In the genomic region with DNA sequence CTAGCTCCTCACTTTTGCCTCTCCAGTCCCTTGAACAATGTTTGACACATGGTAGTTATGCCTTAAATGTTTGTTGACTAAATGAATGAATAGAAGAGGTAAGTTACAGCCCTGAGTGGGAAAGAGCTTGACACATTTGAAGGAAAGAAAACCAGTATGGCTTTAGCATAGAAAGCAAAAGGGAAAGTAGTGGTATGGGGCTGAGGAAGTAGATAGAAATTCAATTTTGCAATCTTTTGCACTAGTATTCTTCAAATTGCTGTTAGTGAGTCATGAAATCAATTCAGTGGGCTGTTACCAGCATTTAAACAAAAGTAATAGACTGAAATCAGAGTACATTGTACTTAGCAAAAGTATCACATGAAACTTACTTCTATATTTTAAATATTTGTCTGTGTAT, we compare ENCODE assay signal across 13 cellular contexts. TPM values are rescaled to one million over a fixed set of nuclear protein-coding genes. Genes with fewer than 3 reads are reported as not detected.
DNase-seq lines count a peak whose midpoint lies in the region; ATAC-seq lines count a peak whose summit lies in the region.
"Had no signal": no experiment of that assay in that cellular context is flagged by ENCODE, and none has a peak within 500 bp of the region (broad histone marks: within the 10 kb centered on the region; RNA-seq: fewer than 3 reads in every experiment).

No MANE protein-coding gene starts in this region.

- no peak overlapping the region for H2AFZ ChIP-seq in mesenchymal stem cell (ENCODE audit: low read depth, low read length)

- no peak overlapping the region for H3K4ac ChIP-seq in mesenchymal stem cell (ENCODE audit: low read depth in 1 of 2, low read length in 2 of 2)

- no peaks in the 10 kb centered on the region for H3K27me3 ChIP-seq in mesenchymal stem cell (ENCODE audit: control insufficient read depth in 1 of 2, insufficient read depth in 1 of 2, low read length in 2 of 2)
- H3K27me3 ChIP-seq: esophagus squamous epithelium, uterus had no signal

- H2BK120ac ChIP-seq in mesenchymal stem cell (ENCODE audit: low read depth, low read length), result no peak overlapping the region

- no peak overlapping the region for H3K4me3 ChIP-seq in mesenchymal stem cell (ENCODE audit: insufficient read depth in 1 of 2, low read depth in 1 of 2, low read length in 2 of 2)
- H3K4me3 ChIP-seq: esophagus squamous epithelium, uterus had no signal

- H3K14ac ChIP-seq in mesenchymal stem cell (ENCODE audit: low read length in 2 of 2), result no peak overlapping the region

- ATAC-seq in GM18907 (IDR thresholded peaks at IDR 0.05; ENCODE audit: unreplicated experiment) (peak; percentile 67), HG02588 (IDR thresholded peaks at IDR 0.05; ENCODE audit: unreplicated experiment) (peak; percentile 44), HG03469 (IDR thresholded peaks at IDR 0.05; ENCODE audit: unreplicated experiment) (peak; percentile 26)
- ATAC-seq in activated CD4-positive, CD25-positive, alpha-beta regulatory T cell treated with anti-CD3 and anti-CD28 coated beads, Interleukin-2, amount 50 U/mL, for 24 hours, result no peak

- no peak overlapping the region for H3K4me2 ChIP-seq in mesenchymal stem cell (ENCODE audit: low read length, poor library complexity, severe bottlenecking)

- H3K79me1 ChIP-seq in mesenchymal stem cell (replicated peaks; ENCODE audit: low read length, poor library complexity, severe bottlenecking), result no peaks in the 10 kb centered on the region

- no peak overlapping the region for H2BK12ac ChIP-seq in mesenchymal stem cell (ENCODE audit: low read length in 2 of 2)

- no peak overlapping the region for H2AK5ac ChIP-seq in mesenchymal stem cell (ENCODE audit: low read length, severe bottlenecking)

- no peak overlapping the region for H4K91ac ChIP-seq in mesenchymal stem cell (ENCODE audit: low read length)

- H3K18ac ChIP-seq in mesenchymal stem cell (ENCODE audit: low read depth in 1 of 2, low read length in 2 of 2), result no peak overlapping the region

- no peak overlapping the region for H2BK15ac ChIP-seq in mesenchymal stem cell (ENCODE audit: low read depth, poor library complexity, severe bottlenecking)

- H3K4me1 ChIP-seq in mesenchymal stem cell (ENCODE audit: control insufficient read depth, insufficient read depth, low read depth, low read length), result no peaks in the 10 kb centered on the region
- H3K4me1 ChIP-seq: uterus had no signal

- no peak overlapping the region for H3K23ac ChIP-seq in mesenchymal stem cell (ENCODE audit: low read length in 2 of 2)

- peak; percentile 22 for DNase-seq in mesenchymal stem cell
- DNase-seq in NCI-H1417 treated with DMSO at 0.1 percent for 48 hours (lab: John Stamatoyannopoulos, UW), result no peak
- no peak for DNase-seq in amygdala (lab: John Stamatoyannopoulos, UW)
- DNase-seq in NCI-H2107 (lab: John Stamatoyannopoulos, UW), result no peak
- DNase-seq: esophagus squamous epithelium, Karpas-422, left cardiac atrium, NCI-H69, uterus had no signal

- no peak overlapping the region for H2BK5ac ChIP-seq in mesenchymal stem cell (ENCODE audit: low read depth, low read length, poor library complexity, severe bottlenecking)

- H3K36me3 ChIP-seq in mesenchymal stem cell (ENCODE audit: control insufficient read depth in 1 of 2, insufficient read depth in 2 of 2, low read depth in 1 of 2, low read length in 2 of 2), result no peaks in the 10 kb centered on the region
- H3K36me3 ChIP-seq: esophagus squamous epithelium, uterus had no signal

- H3K9me3 ChIP-seq in mesenchymal stem cell (ENCODE audit: control insufficient read depth, low read length), result no peaks in the 10 kb centered on the region
- H3K9me3 ChIP-seq: esophagus squamous epithelium, uterus had no signal

- no peak overlapping the region for H3K27ac ChIP-seq in mesenchymal stem cell (ENCODE audit: low read length, poor library complexity, severe bottlenecking)
- H3K27ac ChIP-seq: uterus had no signal

- H4K8ac ChIP-seq in mesenchymal stem cell (ENCODE audit: low read length), result no peak overlapping the region

- no peak overlapping the region for H3K9ac ChIP-seq in mesenchymal stem cell (ENCODE audit: low read length)

RNA-seq across cellular contexts. Expression of gene PLA2G4A, which starts 21.1 kb away (rescaled TPM):
- polyA plus RNA-seq in mesenchymal stem cell (2013, experiment 1 of 2), result 7.0 TPM
- polyA plus RNA-seq in mesenchymal stem cell (2013, experiment 2 of 2), result 7.8 TPM

Comparison
In these comparisons a context has a peak if more than half of its experiments do, and no peak if none do; other contexts are left out.
1. ATAC-seq: peak in GM18907 (single experiment), HG02588 (single experiment) and HG03469 (single experiment); none in activated CD4-positive, CD25-positive, alpha-beta regulatory T cell treated with anti-CD3 and anti-CD28 coated beads, Interleukin-2, amount 50 U/mL, for 24 hours (0 of 2).